1 cellular context compared by ENCODE assay signal in the genomic region with DNA sequence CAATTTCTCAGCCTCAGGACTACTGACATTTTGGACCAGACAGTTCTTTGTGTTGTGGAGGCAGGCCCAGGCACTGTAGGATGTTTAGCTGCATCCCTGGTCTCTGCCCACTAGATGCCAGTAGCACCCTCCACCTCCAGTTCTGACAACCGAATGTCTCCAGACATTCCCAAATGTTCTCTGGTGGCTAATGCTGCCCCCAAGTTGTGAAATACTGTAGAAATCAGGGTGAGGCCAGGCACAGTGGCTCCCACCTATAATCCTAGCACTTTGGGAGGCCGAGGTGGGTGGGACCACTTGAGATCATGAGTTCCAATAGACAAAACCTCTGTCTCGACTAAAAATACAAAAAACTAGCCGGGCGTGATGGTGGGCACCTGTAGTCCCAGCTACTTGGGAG.
TF ChIP-seq lines count a peak whose summit lies in the region.

No MANE protein-coding gene starts in this region.

TF ChIP-seq in HepG2, 621 proteins besides CTCF, POLR2A, EP300 and RAD21 (continued from another document):
- TF ChIP-seq, protein P1, sequence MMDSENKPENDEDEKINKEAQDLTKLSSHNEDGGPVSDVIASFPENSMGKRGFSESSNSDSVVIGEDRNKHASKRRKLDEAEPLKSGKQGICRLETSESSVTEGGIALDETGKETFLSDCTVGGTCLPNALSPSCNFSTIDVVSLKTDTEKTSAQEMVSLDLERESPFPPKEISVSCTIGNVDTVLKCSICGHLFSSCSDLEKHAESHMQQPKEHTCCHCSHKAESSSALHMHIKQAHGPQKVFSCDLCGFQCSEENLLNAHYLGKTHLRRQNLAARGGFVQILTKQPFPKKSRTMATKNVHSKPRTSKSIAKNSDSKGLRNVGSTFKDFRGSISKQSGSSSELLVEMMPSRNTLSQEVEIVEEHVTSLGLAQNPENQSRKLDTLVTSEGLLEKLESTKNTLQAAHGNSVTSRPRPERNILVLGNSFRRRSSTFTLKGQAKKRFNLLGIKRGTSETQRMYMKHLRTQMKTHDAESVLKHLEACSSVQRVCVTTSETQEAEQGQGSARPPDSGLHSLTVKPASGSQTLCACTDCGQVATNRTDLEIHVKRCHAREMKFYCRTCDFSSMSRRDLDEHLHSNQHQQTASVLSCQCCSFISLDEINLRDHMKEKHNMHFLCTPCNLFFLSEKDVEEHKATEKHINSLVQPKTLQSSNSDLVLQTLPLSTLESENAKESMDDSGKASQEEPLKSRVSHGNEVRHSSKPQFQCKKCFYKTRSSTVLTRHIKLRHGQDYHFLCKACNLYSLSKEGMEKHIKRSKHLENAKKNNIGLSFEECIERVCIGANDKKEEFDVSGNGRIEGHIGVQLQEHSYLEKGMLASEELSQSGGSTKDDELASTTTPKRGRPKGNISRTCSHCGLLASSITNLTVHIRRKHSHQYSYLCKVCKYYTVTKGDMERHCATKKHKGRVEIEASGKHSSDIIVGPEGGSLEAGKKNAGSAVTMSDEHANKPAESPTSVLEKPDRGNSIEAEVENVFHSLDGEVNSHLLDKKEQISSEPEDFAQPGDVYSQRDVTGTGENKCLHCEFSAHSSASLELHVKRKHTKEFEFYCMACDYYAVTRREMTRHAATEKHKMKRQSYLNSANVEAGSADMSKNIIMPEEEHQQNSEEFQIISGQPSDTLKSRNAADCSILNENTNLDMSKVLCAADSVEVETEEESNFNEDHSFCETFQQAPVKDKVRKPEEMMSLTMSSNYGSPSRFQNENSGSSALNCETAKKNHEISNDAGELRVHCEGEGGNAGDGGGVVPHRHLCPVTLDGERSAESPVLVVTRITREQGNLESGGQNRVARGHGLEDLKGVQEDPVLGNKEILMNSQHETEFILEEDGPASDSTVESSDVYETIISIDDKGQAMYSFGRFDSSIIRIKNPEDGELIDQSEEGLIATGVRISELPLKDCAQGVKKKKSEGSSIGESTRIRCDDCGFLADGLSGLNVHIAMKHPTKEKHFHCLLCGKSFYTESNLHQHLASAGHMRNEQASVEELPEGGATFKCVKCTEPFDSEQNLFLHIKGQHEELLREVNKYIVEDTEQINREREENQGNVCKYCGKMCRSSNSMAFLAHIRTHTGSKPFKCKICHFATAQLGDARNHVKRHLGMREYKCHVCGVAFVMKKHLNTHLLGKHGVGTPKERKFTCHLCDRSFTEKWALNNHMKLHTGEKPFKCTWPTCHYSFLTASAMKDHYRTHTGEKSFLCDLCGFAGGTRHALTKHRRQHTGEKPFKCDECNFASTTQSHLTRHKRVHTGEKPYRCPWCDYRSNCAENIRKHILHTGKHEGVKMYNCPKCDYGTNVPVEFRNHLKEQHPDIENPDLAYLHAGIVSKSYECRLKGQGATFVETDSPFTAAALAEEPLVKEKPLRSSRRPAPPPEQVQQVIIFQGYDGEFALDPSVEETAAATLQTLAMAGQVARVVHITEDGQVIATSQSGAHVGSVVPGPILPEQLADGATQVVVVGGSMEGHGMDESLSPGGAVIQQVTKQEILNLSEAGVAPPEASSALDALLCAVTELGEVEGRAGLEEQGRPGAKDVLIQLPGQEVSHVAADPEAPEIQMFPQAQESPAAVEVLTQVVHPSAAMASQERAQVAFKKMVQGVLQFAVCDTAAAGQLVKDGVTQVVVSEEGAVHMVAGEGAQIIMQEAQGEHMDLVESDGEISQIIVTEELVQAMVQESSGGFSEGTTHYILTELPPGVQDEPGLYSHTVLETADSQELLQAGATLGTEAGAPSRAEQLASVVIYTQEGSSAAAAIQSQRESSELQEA (CRISPR knock-in tag; IDR thresholded peaks at IDR 0.05; ENCODE audit: not compliant biosample characterization) = no peak
- TF ChIP-seq, protein P2, sequence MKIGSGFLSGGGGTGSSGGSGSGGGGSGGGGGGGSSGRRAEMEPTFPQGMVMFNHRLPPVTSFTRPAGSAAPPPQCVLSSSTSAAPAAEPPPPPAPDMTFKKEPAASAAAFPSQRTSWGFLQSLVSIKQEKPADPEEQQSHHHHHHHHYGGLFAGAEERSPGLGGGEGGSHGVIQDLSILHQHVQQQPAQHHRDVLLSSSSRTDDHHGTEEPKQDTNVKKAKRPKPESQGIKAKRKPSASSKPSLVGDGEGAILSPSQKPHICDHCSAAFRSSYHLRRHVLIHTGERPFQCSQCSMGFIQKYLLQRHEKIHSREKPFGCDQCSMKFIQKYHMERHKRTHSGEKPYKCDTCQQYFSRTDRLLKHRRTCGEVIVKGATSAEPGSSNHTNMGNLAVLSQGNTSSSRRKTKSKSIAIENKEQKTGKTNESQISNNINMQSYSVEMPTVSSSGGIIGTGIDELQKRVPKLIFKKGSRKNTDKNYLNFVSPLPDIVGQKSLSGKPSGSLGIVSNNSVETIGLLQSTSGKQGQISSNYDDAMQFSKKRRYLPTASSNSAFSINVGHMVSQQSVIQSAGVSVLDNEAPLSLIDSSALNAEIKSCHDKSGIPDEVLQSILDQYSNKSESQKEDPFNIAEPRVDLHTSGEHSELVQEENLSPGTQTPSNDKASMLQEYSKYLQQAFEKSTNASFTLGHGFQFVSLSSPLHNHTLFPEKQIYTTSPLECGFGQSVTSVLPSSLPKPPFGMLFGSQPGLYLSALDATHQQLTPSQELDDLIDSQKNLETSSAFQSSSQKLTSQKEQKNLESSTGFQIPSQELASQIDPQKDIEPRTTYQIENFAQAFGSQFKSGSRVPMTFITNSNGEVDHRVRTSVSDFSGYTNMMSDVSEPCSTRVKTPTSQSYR (CRISPR knock-in tag; IDR thresholded peaks at IDR 0.05; ENCODE audit: borderline replicate concordance) = no peak
- peak; percentile 14 for TF ChIP-seq RBM22 (optimal IDR thresholded peaks at IDR 0.05; ENCODE audit: low read length)
- TF ChIP-seq SP4 (CRISPR knock-in tag; IDR thresholded peaks at IDR 0.05) = no peak
- TF ChIP-seq PHF20 (CRISPR knock-in tag; IDR thresholded peaks at IDR 0.05) = no peak
- no peak for TF ChIP-seq ZNF484 (CRISPR knock-in tag; IDR thresholded peaks at IDR 0.05; ENCODE audit: borderline replicate concordance, low read depth)
- TF ChIP-seq ZNF431 (CRISPR knock-in tag; IDR thresholded peaks at IDR 0.05; ENCODE audit: borderline replicate concordance, low read depth) = 0 out of 2 replicates have a peak, but pooled peaks have one; percentile 57
- TF ChIP-seq TAF1 (CRISPR knock-in tag; IDR thresholded peaks at IDR 0.05) = 0 out of 2 replicates have a peak, but pooled peaks have one; percentile 21
- peak; percentile 61 for TF ChIP-seq STAG1 (CRISPR knock-in tag; IDR thresholded peaks at IDR 0.05)
- TF ChIP-seq, protein P3, sequence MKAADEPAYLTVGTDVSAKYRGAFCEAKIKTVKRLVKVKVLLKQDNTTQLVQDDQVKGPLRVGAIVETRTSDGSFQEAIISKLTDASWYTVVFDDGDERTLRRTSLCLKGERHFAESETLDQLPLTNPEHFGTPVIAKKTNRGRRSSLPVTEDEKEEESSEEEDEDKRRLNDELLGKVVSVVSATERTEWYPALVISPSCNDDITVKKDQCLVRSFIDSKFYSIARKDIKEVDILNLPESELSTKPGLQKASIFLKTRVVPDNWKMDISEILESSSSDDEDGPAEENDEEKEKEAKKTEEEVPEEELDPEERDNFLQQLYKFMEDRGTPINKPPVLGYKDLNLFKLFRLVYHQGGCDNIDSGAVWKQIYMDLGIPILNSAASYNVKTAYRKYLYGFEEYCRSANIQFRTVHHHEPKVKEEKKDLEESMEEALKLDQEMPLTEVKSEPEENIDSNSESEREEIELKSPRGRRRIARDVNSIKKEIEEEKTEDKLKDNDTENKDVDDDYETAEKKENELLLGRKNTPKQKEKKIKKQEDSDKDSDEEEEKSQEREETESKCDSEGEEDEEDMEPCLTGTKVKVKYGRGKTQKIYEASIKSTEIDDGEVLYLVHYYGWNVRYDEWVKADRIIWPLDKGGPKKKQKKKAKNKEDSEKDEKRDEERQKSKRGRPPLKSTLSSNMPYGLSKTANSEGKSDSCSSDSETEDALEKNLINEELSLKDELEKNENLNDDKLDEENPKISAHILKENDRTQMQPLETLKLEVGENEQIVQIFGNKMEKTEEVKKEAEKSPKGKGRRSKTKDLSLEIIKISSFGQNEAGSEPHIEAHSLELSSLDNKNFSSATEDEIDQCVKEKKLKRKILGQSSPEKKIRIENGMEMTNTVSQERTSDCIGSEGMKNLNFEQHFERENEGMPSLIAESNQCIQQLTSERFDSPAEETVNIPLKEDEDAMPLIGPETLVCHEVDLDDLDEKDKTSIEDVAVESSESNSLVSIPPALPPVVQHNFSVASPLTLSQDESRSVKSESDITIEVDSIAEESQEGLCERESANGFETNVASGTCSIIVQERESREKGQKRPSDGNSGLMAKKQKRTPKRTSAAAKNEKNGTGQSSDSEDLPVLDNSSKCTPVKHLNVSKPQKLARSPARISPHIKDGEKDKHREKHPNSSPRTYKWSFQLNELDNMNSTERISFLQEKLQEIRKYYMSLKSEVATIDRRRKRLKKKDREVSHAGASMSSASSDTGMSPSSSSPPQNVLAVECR (CRISPR knock-in tag; IDR thresholded peaks at IDR 0.05; ENCODE audit: borderline replicate concordance) = peak; percentile 20; the same call in 1 of the 2 replicates
- TF ChIP-seq CEBPG (CRISPR knock-in tag; IDR thresholded peaks at IDR 0.05) = peak; percentile 35; the same call in 1 of the 2 replicates
- peak; percentile 36; the same call in 1 of the 2 replicates for TF ChIP-seq SAP130 (CRISPR knock-in tag; IDR thresholded peaks at IDR 0.05; ENCODE audit: low read depth)
- TF ChIP-seq ZNF17 (CRISPR knock-in tag; IDR thresholded peaks at IDR 0.05) = no peak
- TF ChIP-seq SOX6 (IDR thresholded peaks at IDR 0.05) = no peak
- TF ChIP-seq SOX6 (CRISPR knock-in tag; IDR thresholded peaks at IDR 0.05) = 0 out of 2 replicates have a peak, but pooled peaks have one; percentile 9
- no peak for TF ChIP-seq HDAC1 (CRISPR knock-in tag; IDR thresholded peaks at IDR 0.05)
- peak; percentile 69 for TF ChIP-seq SMC3 (IDR thresholded peaks at IDR 0.05; ENCODE audit: low read length)
- TF ChIP-seq ZNF773 (CRISPR knock-in tag; IDR thresholded peaks at IDR 0.05; ENCODE audit: borderline replicate concordance) = no peak
